Comparison of ENCODE assay signal across 21 cellular contexts in genomic region chr11:728901-729491, GRCh38. TPM values are rescaled to one million over a fixed set of nuclear protein-coding genes. Genes with fewer than 3 reads are reported as not detected.
DNase-seq lines count a peak whose midpoint lies in the region; ATAC-seq and TF ChIP-seq lines count a peak whose summit lies in the region.
"Had no signal": no experiment of that assay in that cellular context is flagged by ENCODE, and none has a peak within 500 bp of the region (broad histone marks: within the 10 kb centered on the region; RNA-seq: fewer than 3 reads in every experiment).

No MANE protein-coding gene starts in this region.

- H3K4me2 ChIP-seq in SK-N-SH (no peak overlapping the region), MM.1S (ENCODE audit: low read depth, low read length) (no peak overlapping the region)

- H3K9ac ChIP-seq in SK-N-SH = no peak overlapping the region
- H3K9ac ChIP-seq in MM.1S (ENCODE audit: low read length) = no peak overlapping the region
- H3K9ac ChIP-seq: parathyroid adenoma had no signal

- H3K27me3 ChIP-seq in SK-N-SH (ENCODE audit: insufficient read depth) (peaks cover 11% of the 10 kb centered on the region; the same call in 1 of the 2 replicates), tibial artery (peaks cover 0 to 61% of the 10 kb centered on the region in 2 donors), MM.1S (replicated peaks; ENCODE audit: insufficient read depth, low read length) (peaks cover 12% of the 10 kb centered on the region)

- CTCF ChIA-PET in SK-N-SH (lab: Yijun Ruan, JAX) = interaction anchor here (0.5 to 11.8 kb wide), 20 partner anchors 8 to 180 kb away, joined by 3 to 150 read pairs (median 8); partner anchors contain the start of genes DEAF1, EPS8L2, TALDO1 and TMEM80

- peaks cover 0 to 10% of the 10 kb centered on the region in 2 experiments; a peak in 1 of 4 replicates for H3K4me1 ChIP-seq in SK-N-SH (ENCODE audit: control insufficient read depth in 1 of 2, insufficient read depth in 2 of 2, low read depth in 1 of 2, low read length in 1 of 2)
- H3K4me1 ChIP-seq in tibial artery = peaks cover 0 to 43% (median 31%) of the 10 kb centered on the region in 4 donors
- H3K4me1 ChIP-seq in MM.1S (ENCODE audit: low read length) = peaks cover 5% of the 10 kb centered on the region; the same call in 1 of the 2 replicates
- H3K4me1 ChIP-seq: parathyroid adenoma had no signal

- POLR2A ChIA-PET in SK-N-SH (lab: Yijun Ruan, JAX) = interaction anchor here (0.6 kb wide), 1 partner anchor 105 kb away, joined by 4 read pairs; no protein-coding TSS in a partner anchor

- DNase-seq in SK-N-SH = peak; percentile 31
- DNase-seq in left lobe of liver (ENCODE audit: low spot score) = peak; percentile 52
- peak in 1 of 2 donors; percentile 67 for DNase-seq in tibial artery
- no peak for DNase-seq in activated CD4-positive, CD25-positive, alpha-beta regulatory T cell (lab: John Stamatoyannopoulos, UW)
- no peak for DNase-seq in MM.1S
- DNase-seq: activated CD4-positive, alpha-beta T cell treated with anti-CD3 and anti-CD28 coated beads for 48 hours; activated CD8-positive, alpha-beta memory T cell treated with anti-CD3 and anti-CD28 coated beads, Interleukin-2, amount 10 ng/mL, durations not matched to agents 7 days and 5 days; activated naive CD8-positive, alpha-beta T cell treated with anti-CD3 and anti-CD28 coated beads for 36 hours; AML-193; COR-L47; NCI-H1694; NCI-H69; Right ventricle myocardium superior; stimulated activated CD4-positive, alpha-beta T cell treated with anti-CD3 and anti-CD28 coated beads, Interleukin-2, amount 100 ng/mL, for 24 hours; stimulated activated naive B cell treated with anti-CD40 and anti-IgM and Interleukin-4, amounts not matched to agents 10 μg/mL and 1 μg/mL and 100 μg/mL, for 72 hours; upper lobe of right lung had no signal

- no peaks in the 10 kb centered on the region for H4K20me1 ChIP-seq in SK-N-SH (ENCODE audit: insufficient read depth)
- no peaks in the 10 kb centered on the region for H4K20me1 ChIP-seq in MM.1S (ENCODE audit: insufficient read depth, low read length)

- H2AFZ ChIP-seq in SK-N-SH (ENCODE audit: low read depth) (no peak overlapping the region), MM.1S (ENCODE audit: low read length) (no peak overlapping the region)
- H2AFZ ChIP-seq: parathyroid adenoma had no signal

- H3K9me2 ChIP-seq in SK-N-SH (no peaks in the 10 kb centered on the region), MM.1S (replicated peaks; ENCODE audit: insufficient read depth, low read length) (no peaks in the 10 kb centered on the region)

- H3K27ac ChIP-seq in SK-N-SH (ENCODE audit: low read depth in 2 of 2, low read length in 1 of 2) (no peak overlapping the region), angular gyrus (ENCODE audit: low read depth, low read length) (peak overlapping the region; percentile 98), tibial artery (peak overlapping the region; percentile 57 to 66), MM.1S (ENCODE audit: low read length) (no peak overlapping the region)
- H3K27ac ChIP-seq: 22Rv1, parathyroid adenoma, upper lobe of right lung had no signal

- intact Hi-C loops in tibial artery (cut with DNase I; ENCODE audit: low total_unique reads) = loop anchor here (2.0 kb wide), 1 partner anchor 174 kb away; no protein-coding TSS in a partner anchor

- TF ChIP-seq CTCF in SK-N-SH (IDR thresholded peaks at IDR 0.05) (no peak), tibial artery (IDR thresholded peaks at IDR 0.05) (no peak), MM.1S (IDR thresholded peaks at IDR 0.05; ENCODE audit: low read length) (no peak)

- no peak for TF ChIP-seq RAD21 in SK-N-SH (IDR thresholded peaks at IDR 0.05; ENCODE audit: low read length)

- H3K36me3 ChIP-seq in SK-N-SH (replicated peaks in 1 of 2; ENCODE audit: control insufficient read depth in 1 of 2, insufficient read depth in 2 of 2, low read length in 1 of 2) (no peaks in the 10 kb centered on the region), tibial artery (peaks cover 0 to 11% (median 0%) of the 10 kb centered on the region in 3 donors), MM.1S (replicated peaks; ENCODE audit: insufficient read depth, low read length) (no peaks in the 10 kb centered on the region)
- H3K36me3 ChIP-seq: upper lobe of right lung had no signal

- H3K4me3 ChIP-seq in SK-N-SH (ENCODE audit: low read depth in 2 of 2, low read length in 1 of 2) (no peak overlapping the region), tibial artery (no peak overlapping the region), MM.1S (ENCODE audit: low read length) (no peak overlapping the region)
- H3K4me3 ChIP-seq: upper lobe of right lung had no signal

- H3K9me3 ChIP-seq in SK-N-SH (no peaks in the 10 kb centered on the region), tibial artery (no peaks in the 10 kb centered on the region), MM.1S (replicated peaks; ENCODE audit: insufficient read depth, low read length) (no peaks in the 10 kb centered on the region)
- H3K9me3 ChIP-seq: upper lobe of right lung had no signal

- no peak for TF ChIP-seq EP300 in SK-N-SH (IDR thresholded peaks at IDR 0.05; ENCODE audit: borderline replicate concordance in 1 of 2, low read depth in 1 of 2, low read length in 1 of 2)

- peaks cover 9% of the 10 kb centered on the region for H3F3A ChIP-seq in SK-N-SH (replicated peaks; ENCODE audit: insufficient read depth)
- peaks cover 16% of the 10 kb centered on the region; the same call in 1 of the 2 replicates for H3F3A ChIP-seq in MM.1S (ENCODE audit: insufficient read depth, low read length)

- H3K79me2 ChIP-seq in SK-N-SH (ENCODE audit: insufficient read depth) = no peaks in the 10 kb centered on the region
- no peaks in the 10 kb centered on the region for H3K79me2 ChIP-seq in MM.1S (ENCODE audit: low read length)
- H3K79me2 ChIP-seq: parathyroid adenoma had no signal

- ATAC-seq in SK-N-SH treated with all-trans-retinoic acid at 6 μM for 48 hours = no peak
- ATAC-seq in left lobe of liver = peak; percentile 1
- no peak for ATAC-seq in GM21529 (IDR thresholded peaks at IDR 0.05; ENCODE audit: unreplicated experiment)

- 62% methylated on average over 6 of the region's 15 CpGs for WGBS in SK-N-SH (ENCODE audit: low lambda C conversion rate)

TF ChIP-seq in SK-N-SH, 30 proteins besides CTCF, POLR2A, EP300 and RAD21 (continues in another document):
- no peak for TF ChIP-seq FOXJ3 (CRISPR knock-in tag; IDR thresholded peaks at IDR 0.05)
- TF ChIP-seq USF2 (IDR thresholded peaks at IDR 0.05; ENCODE audit: borderline replicate concordance, low read depth, low read length) = no peak
- no peak for TF ChIP-seq ELF1 (IDR thresholded peaks at IDR 0.05)

TF ChIP-seq in SK-N-SH treated with all-trans-retinoic acid at 6 μM for 48 hours, 23 proteins besides CTCF, POLR2A, EP300 and RAD21 (continues in another document):
- TF ChIP-seq TSHZ2 (CRISPR knock-in tag; IDR thresholded peaks at IDR 0.05) = no peak
- TF ChIP-seq CREB5 (CRISPR knock-in tag; IDR thresholded peaks at IDR 0.05; ENCODE audit: low read depth) = no peak
- no peak for TF ChIP-seq ZC3H10 (CRISPR knock-in tag; IDR thresholded peaks at IDR 0.05)

RNA-seq across cellular contexts. Expression of gene TALDO1, which starts 18.3 kb away (rescaled TPM):
- 78.4 and 103 TPM in 2 replicates for polyA plus RNA-seq in SK-N-SH (2012; rRNA removed)
- polyA plus RNA-seq in SK-N-SH (2012; cell fraction: cytosol; rRNA removed) = 84.3 and 95.6 TPM in 2 replicates
- polyA plus RNA-seq in SK-N-SH (2012; cell fraction: nucleus; rRNA removed) = 75.1 and 87.3 TPM in 2 replicates
- total RNA-seq in left lobe of liver = 147 TPM

RNA-seq across cellular contexts. Expression of gene EPS8L2, which starts 23.0 kb away (rescaled TPM):
- polyA plus RNA-seq in SK-N-SH (2012; rRNA removed) = 0.67 and 0.74 TPM in 2 replicates
- polyA plus RNA-seq in SK-N-SH (2012; cell fraction: cytosol; rRNA removed) = 0.42 and 0.52 TPM in 2 replicates
- 3.7 and 4.3 TPM in 2 replicates for polyA plus RNA-seq in SK-N-SH (2012; cell fraction: nucleus; rRNA removed)
- 190 TPM for total RNA-seq in left lobe of liver

RNA-seq across cellular contexts. Expression of gene TMEM80, which starts 33.4 kb away (rescaled TPM):
- polyA plus RNA-seq in SK-N-SH (2012; rRNA removed) = 40.4 and 51.0 TPM in 2 replicates
- polyA plus RNA-seq in SK-N-SH (2012; cell fraction: cytosol; rRNA removed) = 34.3 and 36.4 TPM in 2 replicates
- 88.5 and 114 TPM in 2 replicates for polyA plus RNA-seq in SK-N-SH (2012; cell fraction: nucleus; rRNA removed)
- total RNA-seq in left lobe of liver = 16.8 TPM

RNA-seq across cellular contexts. Expression of gene DEAF1, which starts 34.0 kb away (rescaled TPM):
- polyA plus RNA-seq in SK-N-SH (2012; rRNA removed) = 36.0 and 40.6 TPM in 2 replicates
- 19.2 and 27.9 TPM in 2 replicates for polyA plus RNA-seq in SK-N-SH (2012; cell fraction: cytosol; rRNA removed)
- polyA plus RNA-seq in SK-N-SH (2012; cell fraction: nucleus; rRNA removed) = 28.1 and 32.0 TPM in 2 replicates
- 14.8 TPM for total RNA-seq in left lobe of liver

RNA-seq across cellular contexts. Expression of gene GATD1, which starts 48.3 kb away (rescaled TPM):
- polyA plus RNA-seq in SK-N-SH (2012; rRNA removed) = 72.9 and 86.2 TPM in 2 replicates
- polyA plus RNA-seq in SK-N-SH (2012; cell fraction: cytosol; rRNA removed) = 27.6 and 32.1 TPM in 2 replicates
- 562 and 877 TPM in 2 replicates for polyA plus RNA-seq in SK-N-SH (2012; cell fraction: nucleus; rRNA removed)
- total RNA-seq in left lobe of liver = 31.7 TPM

Comparison
In these comparisons a context has a peak if more than half of its experiments do, and no peak if none do; other contexts are left out.
1. DNase-seq: peak in SK-N-SH (single experiment) and left lobe of liver (single experiment); none in activated CD4-positive, CD25-positive, alpha-beta regulatory T cell (0 of 4) and MM.1S (single experiment).
2. H3K27ac ChIP-seq: peak in angular gyrus (single experiment) and tibial artery (2 of 2); none in SK-N-SH (0 of 2) and MM.1S (single experiment).